In genomic region chr10:14123066-14123465, GRCh38 we compare ENCODE assay signal across 27 cellular contexts.
"Had no signal": no experiment of that assay in that cellular context is flagged by ENCODE, and none has a peak within 500 bp of the region (broad histone marks: within the 10 kb centered on the region; RNA-seq: fewer than 3 reads in every experiment).

No MANE protein-coding gene starts in this region.

- DNase-seq: activated B cell treated with CpG ODN at 0.5 μM for 24 hours; activated effector memory CD4-positive, alpha-beta T cell treated with Interleukin-2 at 50 U/mL for 16 hours; activated naive CD4-positive, alpha-beta T cell treated with Interleukin-2 at 50 U/mL for 16 hours; activated naive CD8-positive, alpha-beta T cell treated with anti-CD3 and anti-CD28 coated beads for 36 hours; activated T-cell treated with anti-CD3 and anti-CD28 coated beads for 4 hours; adrenal gland; aorta; cerebellar nuclear complex; cortex of kidney; effector memory CD8-positive, alpha-beta T cell; gastrocnemius medialis; hippocampal formation; kidney; left colon; retina; sigmoid colon; stimulated activated CD4-positive, alpha-beta T cell treated with anti-CD3 and anti-CD28 coated beads, Interleukin-1b, Interleukin-23, amount 100 ng/mL, for 48 hours; stimulated activated CD4-positive, alpha-beta T cell treated with anti-CD3 and anti-CD28 coated beads, Interleukin-4, amount 100 ng/mL, for 4 hours; stimulated activated CD8-positive, alpha-beta memory T cell treated with anti-CD3 and anti-CD28 coated beads, Interleukin-4, amount 100 ng/mL, for 48 hours; stimulated activated naive CD8-positive, alpha-beta T cell treated with anti-CD3 and anti-CD28 coated beads, Interleukin-15, amount 100 ng/mL, for 72 hours; T-cell had no signal

- H3K4me1 ChIP-seq: adrenal gland, gastrocnemius medialis, sigmoid colon, vagina had no signal

- H3K4me2 ChIP-seq: smooth muscle cell had no signal

- H3K9me3 ChIP-seq: adrenal gland, gastrocnemius medialis, sigmoid colon, vagina had no signal

- H3K36me3 ChIP-seq: adrenal gland, cardiac muscle cell, gastrocnemius medialis, sigmoid colon, vagina had no signal

- H3K27me3 ChIP-seq: adrenal gland, cardiac muscle cell, gastrocnemius medialis, sigmoid colon, vagina had no signal

- H3K4me3 ChIP-seq: adrenal gland, cardiac muscle cell, gastrocnemius medialis, sigmoid colon, smooth muscle cell, vagina had no signal

- ATAC-seq: effector memory CD8-positive, alpha-beta T cell; esophagus mucosa; gastrocnemius medialis; left colon; natural killer cell treated with Interleukin-12 subunit alpha and Interleukin-12 subunit beta and Interleukin-15 and Interleukin-18, amount 100 ng/mL, for 72 hours; stimulated activated memory B cell treated with anti-CD40 and anti-IgM and Interleukin-4, amounts not matched to agents 10 μg/mL and 1 μg/mL and 100 μg/mL, for 72 hours; stimulated activated naive CD8-positive, alpha-beta T cell treated with anti-CD3 and anti-CD28 coated beads, Interleukin-15, amount 100 ng/mL, for 72 hours; T-cell had no signal

- H3K27ac ChIP-seq: adrenal gland, cardiac muscle cell, gastrocnemius medialis, sigmoid colon, vagina had no signal
